2 cellular contexts compared by ENCODE assay signal in the genomic region with DNA sequence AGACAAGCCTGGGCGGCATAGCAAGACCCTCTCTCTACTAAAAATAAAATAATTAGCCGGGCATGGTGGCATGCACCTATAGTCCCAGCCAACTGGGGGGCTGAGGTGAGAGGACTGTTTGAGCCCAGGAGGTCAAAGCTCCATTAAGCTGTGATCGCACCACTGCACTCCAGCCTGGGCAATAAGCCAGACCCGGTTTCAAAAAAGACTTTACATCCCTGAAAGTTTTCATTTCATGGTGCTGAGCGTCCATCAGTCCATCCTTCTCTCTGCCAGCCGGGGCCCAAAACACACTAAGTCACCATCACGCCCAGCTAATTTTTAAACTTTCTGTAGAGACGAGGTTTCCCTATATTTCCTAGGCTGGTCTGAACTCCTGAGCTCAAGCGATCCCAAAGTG.
TF ChIP-seq lines count a peak whose summit lies in the region.

No MANE protein-coding gene starts in this region.

TF ChIP-seq in liver, 16 proteins besides CTCF, POLR2A, EP300 and RAD21:
- no peak for TF ChIP-seq RXRA (IDR thresholded peaks at IDR 0.05)
- TF ChIP-seq, protein P1, sequence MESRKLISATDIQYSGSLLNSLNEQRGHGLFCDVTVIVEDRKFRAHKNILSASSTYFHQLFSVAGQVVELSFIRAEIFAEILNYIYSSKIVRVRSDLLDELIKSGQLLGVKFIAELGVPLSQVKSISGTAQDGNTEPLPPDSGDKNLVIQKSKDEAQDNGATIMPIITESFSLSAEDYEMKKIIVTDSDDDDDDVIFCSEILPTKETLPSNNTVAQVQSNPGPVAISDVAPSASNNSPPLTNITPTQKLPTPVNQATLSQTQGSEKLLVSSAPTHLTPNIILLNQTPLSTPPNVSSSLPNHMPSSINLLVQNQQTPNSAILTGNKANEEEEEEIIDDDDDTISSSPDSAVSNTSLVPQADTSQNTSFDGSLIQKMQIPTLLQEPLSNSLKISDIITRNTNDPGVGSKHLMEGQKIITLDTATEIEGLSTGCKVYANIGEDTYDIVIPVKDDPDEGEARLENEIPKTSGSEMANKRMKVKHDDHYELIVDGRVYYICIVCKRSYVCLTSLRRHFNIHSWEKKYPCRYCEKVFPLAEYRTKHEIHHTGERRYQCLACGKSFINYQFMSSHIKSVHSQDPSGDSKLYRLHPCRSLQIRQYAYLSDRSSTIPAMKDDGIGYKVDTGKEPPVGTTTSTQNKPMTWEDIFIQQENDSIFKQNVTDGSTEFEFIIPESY (IDR thresholded peaks at IDR 0.05) = no peak
- no peak for TF ChIP-seq TAF1 (conservative IDR thresholded peaks at IDR 0.05)
- no peak for TF ChIP-seq JUND (IDR thresholded peaks at IDR 0.05)
- no peak for TF ChIP-seq MAX (IDR thresholded peaks at IDR 0.05)
- TF ChIP-seq SP1 (IDR thresholded peaks at IDR 0.05) = no peak
- TF ChIP-seq GABPA (IDR thresholded peaks at IDR 0.05 in 1 of 2, conservative IDR thresholded peaks at IDR 0.05 in 1 of 2) = no peak
- no peak for TF ChIP-seq FOXA1 (IDR thresholded peaks at IDR 0.05)
- TF ChIP-seq EGR1 (IDR thresholded peaks at IDR 0.05; ENCODE audit: low read depth in 2 of 2) = no peak
- no peak for TF ChIP-seq HNF4A (conservative IDR thresholded peaks at IDR 0.05)
- TF ChIP-seq, protein P2, sequence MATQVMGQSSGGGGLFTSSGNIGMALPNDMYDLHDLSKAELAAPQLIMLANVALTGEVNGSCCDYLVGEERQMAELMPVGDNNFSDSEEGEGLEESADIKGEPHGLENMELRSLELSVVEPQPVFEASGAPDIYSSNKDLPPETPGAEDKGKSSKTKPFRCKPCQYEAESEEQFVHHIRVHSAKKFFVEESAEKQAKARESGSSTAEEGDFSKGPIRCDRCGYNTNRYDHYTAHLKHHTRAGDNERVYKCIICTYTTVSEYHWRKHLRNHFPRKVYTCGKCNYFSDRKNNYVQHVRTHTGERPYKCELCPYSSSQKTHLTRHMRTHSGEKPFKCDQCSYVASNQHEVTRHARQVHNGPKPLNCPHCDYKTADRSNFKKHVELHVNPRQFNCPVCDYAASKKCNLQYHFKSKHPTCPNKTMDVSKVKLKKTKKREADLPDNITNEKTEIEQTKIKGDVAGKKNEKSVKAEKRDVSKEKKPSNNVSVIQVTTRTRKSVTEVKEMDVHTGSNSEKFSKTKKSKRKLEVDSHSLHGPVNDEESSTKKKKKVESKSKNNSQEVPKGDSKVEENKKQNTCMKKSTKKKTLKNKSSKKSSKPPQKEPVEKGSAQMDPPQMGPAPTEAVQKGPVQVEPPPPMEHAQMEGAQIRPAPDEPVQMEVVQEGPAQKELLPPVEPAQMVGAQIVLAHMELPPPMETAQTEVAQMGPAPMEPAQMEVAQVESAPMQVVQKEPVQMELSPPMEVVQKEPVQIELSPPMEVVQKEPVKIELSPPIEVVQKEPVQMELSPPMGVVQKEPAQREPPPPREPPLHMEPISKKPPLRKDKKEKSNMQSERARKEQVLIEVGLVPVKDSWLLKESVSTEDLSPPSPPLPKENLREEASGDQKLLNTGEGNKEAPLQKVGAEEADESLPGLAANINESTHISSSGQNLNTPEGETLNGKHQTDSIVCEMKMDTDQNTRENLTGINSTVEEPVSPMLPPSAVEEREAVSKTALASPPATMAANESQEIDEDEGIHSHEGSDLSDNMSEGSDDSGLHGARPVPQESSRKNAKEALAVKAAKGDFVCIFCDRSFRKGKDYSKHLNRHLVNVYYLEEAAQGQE (IDR thresholded peaks at IDR 0.05) = no peak

TF ChIP-seq in HepG2, 621 proteins besides CTCF, POLR2A, EP300 and RAD21:
- TF ChIP-seq MED8 (CRISPR knock-in tag; IDR thresholded peaks at IDR 0.05; ENCODE audit: insufficient replicate concordance) = no peak
- TF ChIP-seq ZMAT3 (CRISPR knock-in tag; conservative IDR thresholded peaks at IDR 0.05) = no peak
- TF ChIP-seq ZBTB21 (CRISPR knock-in tag; IDR thresholded peaks at IDR 0.05) = no peak
- TF ChIP-seq CENPBD1 (CRISPR knock-in tag; IDR thresholded peaks at IDR 0.05; ENCODE audit: borderline replicate concordance, low read depth) = no peak
- no peak for TF ChIP-seq THAP8 (CRISPR knock-in tag; IDR thresholded peaks at IDR 0.05; ENCODE audit: borderline replicate concordance)
- no peak for TF ChIP-seq MEIS2 (CRISPR knock-in tag; IDR thresholded peaks at IDR 0.05)
- no peak for TF ChIP-seq FOSL2 (CRISPR knock-in tag; IDR thresholded peaks at IDR 0.05)
- TF ChIP-seq ATF2 (CRISPR knock-in tag; IDR thresholded peaks at IDR 0.05) = no peak
- TF ChIP-seq ZNF34 (CRISPR knock-in tag; IDR thresholded peaks at IDR 0.05; ENCODE audit: borderline replicate concordance) = no peak
- no peak for TF ChIP-seq HMGXB3 (CRISPR knock-in tag; IDR thresholded peaks at IDR 0.05; ENCODE audit: borderline replicate concordance)
- TF ChIP-seq CREM (IDR thresholded peaks at IDR 0.05) = no peak
- TF ChIP-seq CREM (CRISPR knock-in tag; IDR thresholded peaks at IDR 0.05) = no peak
- TF ChIP-seq, protein P3, sequence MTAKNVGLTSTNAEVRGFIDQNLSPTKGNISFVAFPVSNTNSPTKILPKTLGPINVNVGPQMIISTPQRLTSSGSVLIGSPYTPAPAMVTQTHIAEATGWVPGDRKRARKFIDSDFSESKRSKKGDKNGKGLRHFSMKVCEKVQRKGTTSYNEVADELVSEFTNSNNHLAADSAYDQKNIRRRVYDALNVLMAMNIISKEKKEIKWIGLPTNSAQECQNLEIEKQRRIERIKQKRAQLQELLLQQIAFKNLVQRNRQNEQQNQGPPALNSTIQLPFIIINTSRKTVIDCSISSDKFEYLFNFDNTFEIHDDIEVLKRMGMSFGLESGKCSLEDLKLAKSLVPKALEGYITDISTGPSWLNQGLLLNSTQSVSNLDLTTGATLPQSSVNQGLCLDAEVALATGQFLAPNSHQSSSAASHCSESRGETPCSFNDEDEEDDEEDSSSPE (CRISPR knock-in tag; IDR thresholded peaks at IDR 0.05) = no peak
- no peak for TF ChIP-seq ZNF331 (CRISPR knock-in tag; IDR thresholded peaks at IDR 0.05)
- no peak for TF ChIP-seq RXRB (CRISPR knock-in tag; IDR thresholded peaks at IDR 0.05; ENCODE audit: borderline replicate concordance)
- TF ChIP-seq ZGPAT (CRISPR knock-in tag; IDR thresholded peaks at IDR 0.05) = no peak
